9 cellular contexts compared by ENCODE assay signal in the genomic region with DNA sequence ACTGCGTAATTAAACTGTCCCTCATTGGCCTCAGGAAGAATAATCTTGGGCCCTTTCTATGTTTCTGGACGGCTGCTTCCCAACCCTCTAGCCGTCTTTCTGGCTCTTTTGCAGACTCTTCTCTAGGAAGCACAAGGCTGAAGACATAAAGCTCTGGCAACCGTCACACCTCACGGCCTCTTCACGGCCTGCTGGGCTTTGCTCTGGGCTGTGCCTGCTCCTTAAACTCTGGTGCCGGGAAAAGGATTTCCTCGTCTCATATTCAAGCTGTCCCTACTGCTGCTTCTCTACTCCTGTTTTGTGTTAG. TPM values are rescaled to one million over a fixed set of nuclear protein-coding genes. Genes with fewer than 3 reads are reported as not detected.
A peak's percentile ranks its signal among the peaks of the same experiment; 100 is the strongest.
DNase-seq lines count a peak whose midpoint lies in the region; ATAC-seq and TF ChIP-seq lines count a peak whose summit lies in the region.
"Had no signal": no experiment of that assay in that cellular context is flagged by ENCODE, and none has a peak within 500 bp of the region (broad histone marks: within the 10 kb centered on the region; RNA-seq: fewer than 3 reads in every experiment).

No MANE protein-coding gene starts in this region.

- H3K4me1 Mint-ChIP-seq in T-helper 17 cell: peaks cover 52% of the 10 kb centered on the region

- H3K4me3 ChIP-seq in heart right ventricle (peak overlapping the region in 7 of 10 donors; percentile 6 to 57 (median 34)), smooth muscle cell (no peak overlapping the region)

- no peak for ATAC-seq in GM18505 (IDR thresholded peaks at IDR 0.05; ENCODE audit: unreplicated experiment)
- ATAC-seq in T-helper 17 cell: no peak
- peak in 6 of 8 donors; percentile 41 to 68 (median 52) for ATAC-seq in heart right ventricle
- ATAC-seq in HG02885 (IDR thresholded peaks at IDR 0.05; ENCODE audit: poor library complexity, unreplicated experiment): no peak
- ATAC-seq in HG03460 (IDR thresholded peaks at IDR 0.05; ENCODE audit: unreplicated experiment): no peak

- H3K27me3 ChIP-seq in heart right ventricle (no peaks in the 10 kb centered on the region), smooth muscle cell (ENCODE audit: low read depth) (no peaks in the 10 kb centered on the region)

- peak overlapping the region; percentile 10 for H2AFZ ChIP-seq in smooth muscle cell (ENCODE audit: low read depth)

- peak overlapping the region; percentile 98 for H3K4me3 Mint-ChIP-seq in T-helper 17 cell

- peak; percentile 28 for TF ChIP-seq POLR2A in GM18505 (IDR thresholded peaks at IDR 0.05; ENCODE audit: borderline replicate concordance, extremely low read depth, insufficient read depth, insufficient read length)

- H3K27ac Mint-ChIP-seq in T-helper 17 cell: peak overlapping the region; percentile 99

- H3K27me3 Mint-ChIP-seq in T-helper 17 cell: no peaks in the 10 kb centered on the region

- no peaks in the 10 kb centered on the region for H4K20me1 ChIP-seq in smooth muscle cell (ENCODE audit: low read depth)

- H3K9me3 ChIP-seq in T-helper 17 cell (ENCODE audit: control insufficient read depth, low read length, poor library complexity, severe bottlenecking): no peaks in the 10 kb centered on the region
- no peaks in the 10 kb centered on the region for H3K9me3 ChIP-seq in heart right ventricle
- no peaks in the 10 kb centered on the region for H3K9me3 ChIP-seq in smooth muscle cell (replicated peaks; ENCODE audit: low read depth)

- H3K36me3 Mint-ChIP-seq in T-helper 17 cell (ENCODE audit: low read depth): peaks cover 14% of the 10 kb centered on the region

- TF ChIP-seq CTCF in heart right ventricle (IDR thresholded peaks at IDR 0.05): no peak
- TF ChIP-seq CTCF in smooth muscle cell (IDR thresholded peaks at IDR 0.05; ENCODE audit: borderline replicate concordance, insufficient read depth, poor library complexity, severe bottlenecking): no peak

- peak overlapping the region in 9 of 10 donors; percentile 34 to 93 (median 61) for H3K27ac ChIP-seq in heart right ventricle
- peak overlapping the region; percentile 90 for H3K27ac ChIP-seq in smooth muscle cell (ENCODE audit: low read depth)

- H3K9ac ChIP-seq in smooth muscle cell (ENCODE audit: low read depth): peak overlapping the region; percentile 33

- peak overlapping the region; percentile 63 for H3K4me2 ChIP-seq in smooth muscle cell

- WGBS in heart right ventricle, 2 donors: 44 to 47% methylated on average over 8 of the region's 8 CpGs
- WGBS in smooth muscle cell (ENCODE audit: low lambda C conversion rate): 11% methylated on average over 8 of the region's 8 CpGs

- peaks cover 18% of the 10 kb centered on the region for H3K79me2 ChIP-seq in smooth muscle cell (ENCODE audit: low read depth)

- DNase-seq in T-helper 17 cell (no peak), heart right ventricle (no peak), smooth muscle cell (lab: John Stamatoyannopoulos, UW; ENCODE audit: unreplicated experiment) (no peak), COLO668 (lab: John Stamatoyannopoulos, UW; ENCODE audit: unreplicated experiment) (no peak), NCI-H2227 (lab: John Stamatoyannopoulos, UW; ENCODE audit: unreplicated experiment) (no peak)
- DNase-seq: NK-92 treated with Interleukin-12 subunit alpha and Interleukin-12 subunit beta, amount 100 ng/mL, for 24 hours had no signal

- H3K36me3 ChIP-seq in heart right ventricle (peaks cover 0 to 26% (median 0%) of the 10 kb centered on the region in 9 donors), smooth muscle cell (ENCODE audit: low read depth) (no peaks in the 10 kb centered on the region)

- intact Hi-C loops in heart right ventricle (cut with DNase I): no loop called here

- peaks cover 27% of the 10 kb centered on the region for H3F3A ChIP-seq in smooth muscle cell (ENCODE audit: low read depth)

- peaks cover 0 to 80% (median 51%) of the 10 kb centered on the region in 9 donors for H3K4me1 ChIP-seq in heart right ventricle
- H3K4me1 ChIP-seq in smooth muscle cell (ENCODE audit: low read depth): peaks cover 28% of the 10 kb centered on the region

RNA-seq across cellular contexts. Expression of a gene that starts 36.0 kb away (rescaled TPM):
- total RNA-seq in T-helper 17 cell (100 to 1,000 TPM; 368 to 424 TPM), heart right ventricle (10 to 100 TPM; 12.4 to 48.1 (median 15.6) TPM), smooth muscle cell (27.3 and 29.0 TPM in 2 replicates)
- polyA plus RNA-seq in heart right ventricle (10 to 100 TPM in 1 of 2 donors, 1 to 10 TPM in 1; 9.1 to 16.6 TPM), smooth muscle cell (35.5 and 36.4 TPM in 2 replicates)

Comparison
In these comparisons a context has a peak if more than half of its experiments do, and no peak if none do; other contexts are left out.
1. ATAC-seq: peak in heart right ventricle (6 of 8); none in GM18505 (single experiment), T-helper 17 cell (single experiment), HG02885 (single experiment) and HG03460 (single experiment).
2. RNA of a gene that starts 36.0 kb away (total RNA-seq): 368 to 424 TPM in T-helper 17 cell; 27.3 to 29.0 TPM in smooth muscle cell and 12.4 to 48.1 TPM in heart right ventricle; every median in the first group is over 4 times any median in the second.